Comparison of ENCODE assay signal across 12 cellular contexts in the genomic region with DNA sequence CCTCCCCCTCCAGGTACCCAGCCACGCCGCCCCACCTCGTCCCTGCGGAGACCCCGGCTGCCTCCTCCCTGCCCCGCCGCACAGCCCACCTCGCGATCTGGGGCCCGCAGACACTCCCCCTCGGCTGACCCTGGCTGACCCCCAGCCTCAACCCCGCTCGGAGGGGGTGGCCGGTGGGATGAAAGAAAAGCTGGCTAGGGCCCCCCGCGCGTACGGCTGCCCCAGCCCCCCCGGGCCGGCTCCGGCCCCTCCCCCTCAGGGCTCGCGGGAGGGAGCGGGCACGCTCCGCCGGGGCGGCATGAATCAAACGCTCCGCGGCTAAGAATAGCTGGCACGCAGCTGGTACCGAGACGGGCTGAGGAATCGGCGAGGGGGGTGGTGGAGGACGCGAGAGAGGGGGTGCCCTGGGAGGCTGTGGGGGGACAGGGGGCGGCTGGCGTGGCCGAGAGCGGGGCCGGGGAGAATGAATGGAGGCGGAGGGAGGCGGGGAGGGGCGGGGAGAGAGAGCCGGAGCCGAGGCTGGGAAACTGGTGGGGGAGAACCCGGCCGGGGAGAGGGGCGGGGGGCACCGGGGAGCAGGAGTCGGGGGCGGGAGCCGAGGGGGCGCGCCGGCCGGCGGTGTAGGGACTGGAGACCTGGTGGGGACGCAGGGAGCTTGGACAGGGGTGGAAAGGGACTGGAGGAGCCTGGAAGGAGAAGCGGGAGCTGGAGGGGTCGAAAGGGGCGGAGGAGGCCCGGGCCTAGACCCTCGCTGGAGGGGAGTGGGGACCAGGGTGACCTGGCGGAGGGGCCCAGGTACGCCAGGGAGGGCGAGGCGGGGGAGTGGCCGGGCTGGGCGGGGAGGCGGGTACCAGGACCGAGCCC. TPM values are rescaled to one million over a fixed set of nuclear protein-coding genes. Genes with fewer than 3 reads are reported as not detected.
DNase-seq lines count a peak whose midpoint lies in the region; TF ChIP-seq lines count a peak whose summit lies in the region.
"Had no signal": no experiment of that assay in that cellular context is flagged by ENCODE, and none has a peak within 500 bp of the region (broad histone marks: within the 10 kb centered on the region; RNA-seq: fewer than 3 reads in every experiment).

No MANE protein-coding gene starts in this region.

- H3K9ac ChIP-seq in adipocyte (ENCODE audit: low read length) (no peak overlapping the region), iPS-20b (ENCODE audit: low read depth, low read length) (no peak overlapping the region)

- DNase-seq in activated T-cell treated with anti-CD3 and anti-CD28 coated beads for 4 hours (peak; percentile 46), adipocyte (ENCODE audit: low read depth) (peak; percentile 60), HEK293T (ENCODE audit: extremely low spot score) (no peak), HUDEP-2 (lab: John Stamatoyannopoulos, UW; ENCODE audit: unreplicated experiment in 76 of 76) (no peak), mucosa of gallbladder (ENCODE audit: low spot score) (no peak)
- DNase-seq in activated T-cell treated with anti-CD3 and anti-CD28 coated beads, Interleukin-2, amount 50 U/mL, for 48 hours = no peak
- DNase-seq: activated naive CD4-positive, alpha-beta T cell treated with anti-CD3 and anti-CD28 coated beads for 36 hours; CD4-positive, CD25-positive, alpha-beta regulatory T cell; KG1 had no signal

- 2% methylated on average over 73 of the region's 74 CpGs for WGBS in thymus

- POLR2A ChIA-PET in HEK293T (lab: Yijun Ruan, JAX) = no interaction called here

- H3K4me3 ChIP-seq in adipocyte (ENCODE audit: low read length) (no peak overlapping the region), iPS-20b (ENCODE audit: low read length) (peak overlapping the region; percentile 49; the same call in 1 of the 2 replicates), thymus (ENCODE audit: low read length) (peak overlapping the region; percentile 41)

- H3K36me3 ChIP-seq in adipocyte (ENCODE audit: control insufficient read depth, insufficient read depth, low read length, severe bottlenecking) = no peaks in the 10 kb centered on the region
- no peaks in the 10 kb centered on the region for H3K36me3 ChIP-seq in iPS-20b (ENCODE audit: insufficient read depth, low read depth, low read length)
- H3K36me3 ChIP-seq in thymus (ENCODE audit: control insufficient read depth, insufficient read depth) = no peaks in the 10 kb centered on the region

- H3K9me3 ChIP-seq in adipocyte (ENCODE audit: control insufficient read depth, low read length) (no peaks in the 10 kb centered on the region), iPS-20b (ENCODE audit: insufficient read depth, low read depth, low read length) (peaks cover 57% of the 10 kb centered on the region), thymus (ENCODE audit: control insufficient read depth) (no peaks in the 10 kb centered on the region)

- CTCF ChIA-PET in HEK293T (lab: Yijun Ruan, JAX) = no interaction called here

- H3K27ac ChIP-seq in iPS-20b (ENCODE audit: low read length) (no peak overlapping the region), thymus (ENCODE audit: low read depth) (no peak overlapping the region)

- peaks cover 10% of the 10 kb centered on the region for H3K27me3 ChIP-seq in adipocyte (replicated peaks; ENCODE audit: control insufficient read depth, insufficient read depth, low read length)
- peaks cover 48% of the 10 kb centered on the region for H3K27me3 ChIP-seq in iPS-20b (ENCODE audit: insufficient read depth, low read length)
- peaks cover 29% of the 10 kb centered on the region for H3K27me3 ChIP-seq in thymus (ENCODE audit: control insufficient read depth, insufficient read depth)

- H3K4me1 ChIP-seq in adipocyte (ENCODE audit: control insufficient read depth, insufficient read depth, low read length) = peaks cover 10% of the 10 kb centered on the region
- H3K4me1 ChIP-seq in iPS-20b (ENCODE audit: insufficient read depth, low read length) = no peaks in the 10 kb centered on the region
- peaks cover 15% of the 10 kb centered on the region for H3K4me1 ChIP-seq in thymus (ENCODE audit: control insufficient read depth, insufficient read depth, low read length)

TF ChIP-seq in HEK293T, 16 proteins besides CTCF, POLR2A, EP300 and RAD21:
- TF ChIP-seq ARNT (IDR thresholded peaks at IDR 0.05) = no peak
- TF ChIP-seq FOXK2 (IDR thresholded peaks at IDR 0.05) = no peak
- no peak for TF ChIP-seq LEF1 (IDR thresholded peaks at IDR 0.05; ENCODE audit: borderline replicate concordance)

RNA-seq across cellular contexts. Expression of a gene that starts 1.1 kb away (rescaled TPM):
- polyA plus RNA-seq in thymus = 0.39 TPM
- total RNA-seq in mucosa of gallbladder = 1.1 TPM
- total RNA-seq: activated naive CD4-positive, alpha-beta T cell treated with anti-CD3 and anti-CD28 coated beads for 36 hours; CD4-positive, CD25-positive, alpha-beta regulatory T cell had no signal
- polyA plus RNA-seq: CD4-positive, CD25-positive, alpha-beta regulatory T cell had no signal

RNA-seq across cellular contexts. Expression of a gene that starts 4.7 kb away (rescaled TPM):
- polyA plus RNA-seq in thymus = 10.5 TPM
- total RNA-seq in mucosa of gallbladder = 15.1 TPM

RNA-seq across cellular contexts. Expression of a gene that starts 51.8 kb away (rescaled TPM):
- 0.07 TPM for polyA plus RNA-seq in thymus
- total RNA-seq in mucosa of gallbladder = not detected
- total RNA-seq: activated naive CD4-positive, alpha-beta T cell treated with anti-CD3 and anti-CD28 coated beads for 36 hours; CD4-positive, CD25-positive, alpha-beta regulatory T cell; SK-MEL-5 had no signal
- polyA plus RNA-seq: CD4-positive, CD25-positive, alpha-beta regulatory T cell had no signal

Comparison
In these comparisons a context has a peak if more than half of its experiments do, and no peak if none do; other contexts are left out.
1. DNase-seq: peak in activated T-cell treated with anti-CD3 and anti-CD28 coated beads for 4 hours (single experiment) and adipocyte (single experiment); none in activated T-cell treated with anti-CD3 and anti-CD28 coated beads, Interleukin-2, amount 50 U/mL, for 48 hours (0 of 2), HEK293T (single experiment), HUDEP-2 (0 of 76) and mucosa of gallbladder (single experiment).